ENCODE assay signal across 21 cellular contexts in genomic region chr13:25034173-25034572, GRCh38.
A peak's percentile ranks its signal among the peaks of the same experiment; 100 is the strongest.
DNase-seq lines count a peak whose midpoint lies in the region; ATAC-seq, FAIRE-seq and TF ChIP-seq lines count a peak whose summit lies in the region.
"Had no signal": no experiment of that assay in that cellular context is flagged by ENCODE, and none has a peak within 500 bp of the region (broad histone marks: within the 10 kb centered on the region; RNA-seq: fewer than 3 reads in every experiment).

No MANE protein-coding gene starts in this region.

- H3K4me2 ChIP-seq in BLaER1: peak overlapping the region; percentile 55
- no peak overlapping the region; the same call in 1 of the 2 replicates for H3K4me2 ChIP-seq in GM12878 (ENCODE audit: control insufficient read depth, insufficient read depth)

- H3K36me3 ChIP-seq in BLaER1 (no peaks in the 10 kb centered on the region), GM12878 (ENCODE audit: control insufficient read depth in 2 of 2, insufficient read depth in 2 of 2, low read length in 1 of 2) (no peaks in the 10 kb centered on the region)

- CTCF ChIA-PET in GM12878 (lab: Yijun Ruan, JAX): interaction anchor here (0.7 to 2.2 kb wide), 6 partner anchors 29 to 80 kb away, joined by 3 to 10 read pairs (median 3); no protein-coding TSS in a partner anchor

- in situ Hi-C loops in GM12878 (cut with MboI): no loop called here

- TF ChIP-seq CTCF in GM12865 (IDR thresholded peaks at IDR 0.05; ENCODE audit: insufficient read depth, low read depth, low read length, missing control alignments): no peak
- TF ChIP-seq CTCF in GM12878 (IDR thresholded peaks at IDR 0.05 in 2 of 3, conservative IDR thresholded peaks at IDR 0.05 in 1 of 3; ENCODE audit: control insufficient read depth in 2 of 3, extremely low read depth in 1 of 3, insufficient read depth in 1 of 3, low read depth in 3 of 3, low read length in 3 of 3): no peak

- RAD21 ChIA-PET in GM12878 (lab: Charles Lee; ENCODE audit: unreplicated experiment): interaction anchor here (1.0 kb wide), 1 partner anchor 29 kb away, joined by 3 read pairs; no protein-coding TSS in a partner anchor

- intact Hi-C loops in GM12878 (cut with micrococcal nuclease; ENCODE audit: unreplicated experiment): no loop called here

- no peaks in the 10 kb centered on the region for H3K79me2 ChIP-seq in GM12878 (ENCODE audit: control insufficient read depth, insufficient read depth, low read length)

- POLR2A ChIA-PET in GM12878 (lab: Charles Lee): no interaction called here

- DNase-seq in GM12865 (ENCODE audit: low read depth) (peak; percentile 5), GM12878 (ENCODE audit: low read depth, low spot score) (no peak)
- no peak for DNase-seq in activated CD4-positive, alpha-beta T cell treated with anti-CD3 and anti-CD28 coated beads for 1 hour
- DNase-seq: C1 segment of cervical spinal cord; Calu3; CD4-positive, alpha-beta memory T cell; COR-L47; DMS53; DMS79 treated with DMSO at 0.1 percent for 48 hours; GM23248; H7; HCEC 1CT had no signal

- H4K20me1 ChIP-seq in BLaER1 (no peaks in the 10 kb centered on the region), GM12878 (ENCODE audit: control insufficient read depth, insufficient read depth) (no peaks in the 10 kb centered on the region)

- H3K4me1 ChIP-seq in BLaER1 (peaks cover 7% of the 10 kb centered on the region), GM12878 (ENCODE audit: control insufficient read depth, insufficient read depth, low read length) (no peaks in the 10 kb centered on the region; the same call in 1 of the 2 replicates)

- SMC1A ChIA-PET in GM12878 (lab: Charles Lee; ENCODE audit: uncharacterized antibody, unreplicated experiment): no interaction called here

- no peak overlapping the region for H3K27ac ChIP-seq in BLaER1
- no peak overlapping the region for H3K27ac ChIP-seq in GM12878 (ENCODE audit: control insufficient read depth, insufficient read depth)
- H3K27ac ChIP-seq: 22Rv1, GM23248 had no signal

- H3K4me3 ChIP-seq in BLaER1 (no peak overlapping the region), GM12865 (ENCODE audit: low read depth, low read length) (no peak overlapping the region), GM12878 (no peak overlapping the region)
- H3K4me3 ChIP-seq: GM23248 had no signal

- TF ChIP-seq EP300 in GM12878 (IDR thresholded peaks at IDR 0.05; ENCODE audit: borderline replicate concordance in 1 of 2, control insufficient read depth in 1 of 2, low read depth in 2 of 2, low read length in 2 of 2): no peak

- BruUV-seq in GM12878 (replicated peaks; lab: Mats Ljungman, UMichigan): no TSS peak

- ATAC-seq in GM12878 (peak; percentile 54), GM18873 (IDR thresholded peaks at IDR 0.05; ENCODE audit: low FRiP score, unreplicated experiment) (no peak), HG03565 (IDR thresholded peaks at IDR 0.05; ENCODE audit: unreplicated experiment) (no peak)

- H3K9me3 ChIP-seq in BLaER1: no peaks in the 10 kb centered on the region
- H3K9me3 ChIP-seq in GM12878 (replicated peaks; ENCODE audit: control insufficient read depth, insufficient read depth, low read length): no peaks in the 10 kb centered on the region

- FAIRE-seq in GM12878 (lab: Jason Lieb, UNC): no peak
- FAIRE-seq: A204.1, G401.6, GM12892, GM19239, H1 had no signal

- TF ChIP-seq RAD21 in GM12878 (IDR thresholded peaks at IDR 0.05; ENCODE audit: insufficient read depth, low read depth, low read length): no peak

- no peak overlapping the region for H3K9ac ChIP-seq in BLaER1
- H3K9ac ChIP-seq in GM12878 (ENCODE audit: control insufficient read depth, insufficient read depth, low read length): no peak overlapping the region
- H3K9ac ChIP-seq: GM23248 had no signal

- WGBS in GM12878 (ENCODE audit: insufficient coverage, insufficient replicate concordance, low lambda C conversion rate, missing lambda C conversion rate): 3% methylated on average over 5 of the region's 5 CpGs

- H2AFZ ChIP-seq in GM12878 (ENCODE audit: control insufficient read depth, low read depth, low read length): no peak overlapping the region
- H2AFZ ChIP-seq: GM23248 had no signal

- no peaks in the 10 kb centered on the region for H3K27me3 ChIP-seq in BLaER1
- H3K27me3 ChIP-seq in GM12878 (replicated peaks in 1 of 2; ENCODE audit: control insufficient read depth in 2 of 2, insufficient read depth in 2 of 2, low read length in 1 of 2): peaks cover 0 to 2% of the 10 kb centered on the region in 2 experiments; a peak in 3 of 4 replicates

- no peak for TF ChIP-seq POLR2A in GM12878 (IDR thresholded peaks at IDR 0.05; ENCODE audit: low read depth, low read length)

TF ChIP-seq in GM12878, 131 proteins besides CTCF, POLR2A, EP300 and RAD21:
- no peak for TF ChIP-seq ZBTB33 (IDR thresholded peaks at IDR 0.05)
- TF ChIP-seq RUNX3 (IDR thresholded peaks at IDR 0.05; ENCODE audit: low read length): peak; percentile 62
- 0 out of 2 replicates have a peak, but pooled peaks have one; percentile 11 for TF ChIP-seq IKZF1 (conservative IDR thresholded peaks at IDR 0.05)
- no peak for TF ChIP-seq RELA (IDR thresholded peaks at IDR 0.05; ENCODE audit: borderline replicate concordance, partially characterized antibody)
- no peak for TF ChIP-seq SREBF1 (IDR thresholded peaks at IDR 0.05; ENCODE audit: low read length)
